ENCODE assay signal across 12 cellular contexts in the genomic region with DNA sequence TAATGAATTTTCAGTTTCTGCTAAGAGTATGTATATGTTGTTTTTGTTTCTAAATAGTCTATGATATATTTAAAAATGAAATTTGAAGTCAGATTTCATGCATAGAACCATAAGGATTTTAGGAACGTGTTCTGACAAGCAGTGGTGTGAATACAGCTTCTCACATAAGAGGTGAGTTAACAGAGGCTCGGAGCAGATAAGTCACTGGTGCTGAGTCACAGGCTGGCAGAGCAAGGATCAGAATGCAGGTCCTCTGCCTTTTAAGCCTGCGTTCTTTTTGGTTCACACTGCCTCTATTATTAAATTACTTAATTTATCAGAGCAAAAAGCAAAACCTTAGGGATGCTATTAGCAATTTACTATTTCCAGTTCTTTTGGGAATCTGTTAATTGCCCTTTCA.
DNase-seq lines count a peak whose midpoint lies in the region; ATAC-seq, FAIRE-seq and TF ChIP-seq lines count a peak whose summit lies in the region.
"Had no signal": no experiment of that assay in that cellular context is flagged by ENCODE, and none has a peak within 500 bp of the region (broad histone marks: within the 10 kb centered on the region; RNA-seq: fewer than 3 reads in every experiment).

No MANE protein-coding gene starts in this region.

- no peak for FAIRE-seq in A549 (lab: Jason Lieb, UNC)

- TF ChIP-seq CTCF in A549 (IDR thresholded peaks at IDR 0.05) (no peak), tibial artery (IDR thresholded peaks at IDR 0.05) (no peak)

- 1% methylated on average over 3 of the region's 3 CpGs for WGBS in A549 (ENCODE audit: missing lambda C conversion rate)

- no peak overlapping the region for H3K27ac Mint-ChIP-seq in activated CD4-positive, alpha-beta T cell treated with anti-CD3 and anti-CD28 coated beads, Interleukin-2, amount 10 ng/mL, durations not matched to agents 7 days and 5 days
- H3K27ac Mint-ChIP-seq: stimulated activated naive B cell treated with anti-CD40 and anti-IgM and Interleukin-4, amounts not matched to agents 10 μg/mL and 1 μg/mL and 100 μg/mL, for 72 hours had no signal

- no peaks in the 10 kb centered on the region for H3K36me3 Mint-ChIP-seq in activated CD4-positive, alpha-beta T cell treated with anti-CD3 and anti-CD28 coated beads, Interleukin-2, amount 10 ng/mL, durations not matched to agents 7 days and 5 days (ENCODE audit: low read depth)
- H3K36me3 Mint-ChIP-seq: stimulated activated naive B cell treated with anti-CD40 and anti-IgM and Interleukin-4, amounts not matched to agents 10 μg/mL and 1 μg/mL and 100 μg/mL, for 72 hours had no signal

- H3K9me3 ChIP-seq in A549 (no peaks in the 10 kb centered on the region), tibial artery (no peaks in the 10 kb centered on the region)

- TF ChIP-seq RAD21 in A549 (conservative IDR thresholded peaks at IDR 0.05 in 1 of 2, IDR thresholded peaks at IDR 0.05 in 1 of 2), result no peak

- TF ChIP-seq POLR2A in A549 (IDR thresholded peaks at IDR 0.05; ENCODE audit: low read length), result no peak

- no peak overlapping the region for H3K4me3 Mint-ChIP-seq in activated CD4-positive, alpha-beta T cell treated with anti-CD3 and anti-CD28 coated beads, Interleukin-2, amount 10 ng/mL, durations not matched to agents 7 days and 5 days
- H3K4me3 Mint-ChIP-seq: stimulated activated naive B cell treated with anti-CD40 and anti-IgM and Interleukin-4, amounts not matched to agents 10 μg/mL and 1 μg/mL and 100 μg/mL, for 72 hours had no signal

- no peak for TF ChIP-seq EP300 in A549 (IDR thresholded peaks at IDR 0.05)

- peaks cover 2% of the 10 kb centered on the region for H3K27me3 Mint-ChIP-seq in activated CD4-positive, alpha-beta T cell treated with anti-CD3 and anti-CD28 coated beads, Interleukin-2, amount 10 ng/mL, durations not matched to agents 7 days and 5 days

- H3K9me3 Mint-ChIP-seq in activated CD4-positive, alpha-beta T cell treated with anti-CD3 and anti-CD28 coated beads, Interleukin-2, amount 10 ng/mL, durations not matched to agents 7 days and 5 days, result no peaks in the 10 kb centered on the region

- H3K4me3 ChIP-seq in A549 (no peak overlapping the region), tibial artery (no peak overlapping the region)

- intact Hi-C loops in left ventricle myocardium superior (cut with micrococcal nuclease), result no loop called here
- intact Hi-C loops in tibial artery (cut with DNase I; ENCODE audit: low total_unique reads), result no loop called here

- H3K27ac ChIP-seq in A549 (peak overlapping the region; percentile 76 to 87), tibial artery (no peak overlapping the region)

- H3K27me3 ChIP-seq in tibial artery, result no peaks in the 10 kb centered on the region

- ATAC-seq in A549 (peak; percentile 94 to 98), left ventricle myocardium superior (peak; percentile 93), HG02642 (IDR thresholded peaks at IDR 0.05; ENCODE audit: poor library complexity, unreplicated experiment) (no peak)
- ATAC-seq: stimulated activated naive B cell treated with anti-CD40 and anti-IgM and Interleukin-4, amounts not matched to agents 10 μg/mL and 1 μg/mL and 100 μg/mL, for 72 hours had no signal

- peaks cover 31% of the 10 kb centered on the region for H3K4me1 ChIP-seq in A549
- H3K4me1 ChIP-seq in tibial artery, result no peaks in the 10 kb centered on the region

- no peaks in the 10 kb centered on the region for H3K36me3 ChIP-seq in tibial artery

- no peaks in the 10 kb centered on the region for H3K4me1 Mint-ChIP-seq in activated CD4-positive, alpha-beta T cell treated with anti-CD3 and anti-CD28 coated beads, Interleukin-2, amount 10 ng/mL, durations not matched to agents 7 days and 5 days
- H3K4me1 Mint-ChIP-seq: stimulated activated naive B cell treated with anti-CD40 and anti-IgM and Interleukin-4, amounts not matched to agents 10 μg/mL and 1 μg/mL and 100 μg/mL, for 72 hours had no signal

- H3K4me2 ChIP-seq in A549, result peak overlapping the region; percentile 76

- POLR2A ChIA-PET in A549 (lab: Yijun Ruan, JAX), result no interaction called here
- POLR2A ChIA-PET in activated CD4-positive, alpha-beta T cell treated with anti-CD3 and anti-CD28 coated beads, Interleukin-2, amount 10 ng/mL, durations not matched to agents 7 days and 5 days (lab: Charles Lee), result no interaction called here

- CTCF ChIA-PET in A549 (lab: Yijun Ruan, JAX), result interaction anchor here (0.8 to 1.9 kb wide), 4 partner anchors 12 to 209 kb away, joined by 3 to 11 read pairs (median 4); no protein-coding TSS in a partner anchor
- CTCF ChIA-PET in activated CD4-positive, alpha-beta T cell treated with anti-CD3 and anti-CD28 coated beads, Interleukin-2, amount 10 ng/mL, durations not matched to agents 7 days and 5 days (lab: Charles Lee), result no interaction called here

- peak; percentile 39 to 64 for DNase-seq in A549 (ENCODE audit: low read depth in 1 of 2, low spot score in 1 of 2)
- DNase-seq in HT1080 (ENCODE audit: low read depth), result peak; percentile 72
- DNase-seq in amniotic stem cell (lab: John Stamatoyannopoulos, UW), result peak; percentile 52
- DNase-seq in left ventricle myocardium superior, result no peak
- no peak for DNase-seq in NOMO-1 treated with dmso at 0.1 percent for 144 hours (lab: John Stamatoyannopoulos, UW; ENCODE audit: unreplicated experiment)
- DNase-seq in activated CD4-positive, alpha-beta T cell treated with anti-CD3 and anti-CD28 coated beads, Interleukin-2, amount 10 ng/mL, durations not matched to agents 7 days and 5 days, result no peak
- DNase-seq in tibial artery, result no peak
- DNase-seq: activated T-cell treated with anti-CD3 and anti-CD28 coated beads, Interleukin-2, amount 50 U/mL, for 48 hours; NCI-H526; stimulated activated CD4-positive, alpha-beta T cell treated with anti-CD3 and anti-CD28 coated beads, Interleukin-12 subunit alpha, Interleukin-12 subunit beta, amount 100 ng/mL, for 4 hours; stimulated activated naive B cell treated with anti-CD40 and anti-IgM and Interleukin-4, amounts not matched to agents 10 μg/mL and 1 μg/mL and 100 μg/mL, for 72 hours had no signal

TF ChIP-seq in A549, 52 proteins besides CTCF, POLR2A, EP300 and RAD21:
- TF ChIP-seq FOSL2 (IDR thresholded peaks at IDR 0.05), result no peak
- peak; percentile 53; the same call in 1 of the 2 replicates for TF ChIP-seq FOSL2 (CRISPR knock-in tag; IDR thresholded peaks at IDR 0.05)
- no peak for TF ChIP-seq ZC3H11A (IDR thresholded peaks at IDR 0.05)

Comparison
In these comparisons a context has a peak if more than half of its experiments do, and no peak if none do; other contexts are left out.
1. DNase-seq: peak in A549 (2 of 2), HT1080 (single experiment) and amniotic stem cell (single experiment); none in left ventricle myocardium superior (single experiment), NOMO-1 treated with dmso at 0.1 percent for 144 hours (single experiment), activated CD4-positive, alpha-beta T cell treated with anti-CD3 and anti-CD28 coated beads, Interleukin-2, amount 10 ng/mL, durations not matched to agents 7 days and 5 days (single experiment) and tibial artery (0 of 2).
2. H3K27ac ChIP-seq: peak in A549 (2 of 2); none in tibial artery (0 of 2).